ENCODE assay signal across 8 cellular contexts in genomic region chr13:45417790-45418534, GRCh38.
DNase-seq lines count a peak whose midpoint lies in the region; ATAC-seq lines count a peak whose summit lies in the region.

Gene SLC25A30, minus strand, starts transcription at chr13:45418373. Its CDS starts 6,948 bp downstream, at chr13:45411425.

- in situ Hi-C loops in ACHN (cut with HindIII; ENCODE audit: low pct_ligation_motif_present, low pct_unique_long_range_greater_than_20kb, low sequenced_read_pairs): no loop called here

- ATAC-seq in GM18868 (IDR thresholded peaks at IDR 0.05; ENCODE audit: unreplicated experiment) (peak; percentile 93), HG03103 (IDR thresholded peaks at IDR 0.05; ENCODE audit: low read depth, unreplicated experiment) (peak; percentile 85)

- DNase-seq in ACHN (peak; percentile 89), NCI-H226 (peak; percentile 85), inferior parietal cortex (ENCODE audit: extremely low spot score) (peak; percentile 67)
- DNase-seq in activated CD4-positive, CD25-positive, alpha-beta regulatory T cell (lab: John Stamatoyannopoulos, UW): peak; percentile 75 to 87 (median 80)
- peak; percentile 88 for DNase-seq in central memory CD4-positive, alpha-beta T cell
- peak; percentile 78 to 93 for DNase-seq in stimulated activated CD4-positive, alpha-beta T cell treated with anti-CD3 and anti-CD28 coated beads, Interleukin-12 subunit alpha, Interleukin-12 subunit beta, amount 100 ng/mL, for 24 hours (ENCODE audit: low read depth in 2 of 2)

Comparison
In these comparisons a context has a peak if more than half of its experiments do, and no peak if none do; other contexts are left out.
1. Peak in every context shown above with its lines: DNase-seq and ATAC-seq.